16 cellular contexts compared by ENCODE assay signal in genomic region chr5:94615843-94616242, GRCh38. TPM values are rescaled to one million over a fixed set of nuclear protein-coding genes. Genes with fewer than 3 reads are reported as not detected.
DNase-seq lines count a peak whose midpoint lies in the region; ATAC-seq and TF ChIP-seq lines count a peak whose summit lies in the region.
"Had no signal": no experiment of that assay in that cellular context is flagged by ENCODE, and none has a peak within 500 bp of the region (broad histone marks: within the 10 kb centered on the region; RNA-seq: fewer than 3 reads in every experiment).

No MANE protein-coding gene starts in this region.

- CTCF ChIA-PET in mammary epithelial cell (lab: Charles Lee; ENCODE audit: low non-redundant PET) (no interaction called here), MCF 10A (lab: Yijun Ruan, JAX) (interaction anchor here (0.6 to 1.1 kb wide), 2 partner anchors 61 to 122 kb away, joined by 3 to 6 read pairs; no protein-coding TSS in a partner anchor)

- H3K4me2 ChIP-seq in mammary epithelial cell (ENCODE audit: insufficient read depth, low read depth, low read length) = peak overlapping the region; percentile 95

- no peak overlapping the region for H3K4me3 Mint-ChIP-seq in MCF 10A (ENCODE audit: unreplicated experiment)

- H3K36me3 Mint-ChIP-seq in MCF 10A (ENCODE audit: insufficient read depth, unreplicated experiment) = no peaks in the 10 kb centered on the region
- H3K36me3 Mint-ChIP-seq: CD4-positive, CD25-positive, alpha-beta regulatory T cell had no signal

- H3K79me2 ChIP-seq in mammary epithelial cell (ENCODE audit: insufficient read depth, low read length) = peaks cover 51% of the 10 kb centered on the region

- TF ChIP-seq CTCF in mammary epithelial cell (conservative IDR thresholded peaks at IDR 0.05 in 1 of 2, IDR thresholded peaks at IDR 0.05 in 1 of 2; ENCODE audit: extremely low read depth in 1 of 2, insufficient read depth in 1 of 2, low read depth in 1 of 2, low read length in 2 of 2) (no peak), MCF 10A (IDR thresholded peaks at IDR 0.05; ENCODE audit: unreplicated experiment) (no peak), dorsolateral prefrontal cortex (IDR thresholded peaks at IDR 0.05 in 54 of 56, conservative IDR thresholded peaks at IDR 0.05 in 2 of 56; ENCODE audit: low read depth in 1 of 56, partially characterized antibody in 56 of 56) (no peak), transverse colon (IDR thresholded peaks at IDR 0.05) (no peak)

- BruUV-seq in mammary epithelial cell (replicated peaks; lab: Mats Ljungman, UMichigan) = no TSS peak
- no TSS peak for BruUV-seq in MCF 10A (replicated peaks; lab: Mats Ljungman, UMichigan)

- no peak for TF ChIP-seq POLR2A in transverse colon (IDR thresholded peaks at IDR 0.05)

- 97% methylated on average over 3 of the region's 3 CpGs for WGBS in mammary epithelial cell (ENCODE audit: low coverage, missing lambda C conversion rate)
- 95 to 100% methylated on average over 1 to 3 of the region's 3 CpGs for WGBS in transverse colon (ENCODE audit: low coverage in 1 of 2), 2 donors

- POLR2A ChIA-PET in MCF 10A (lab: Yijun Ruan, JAX) = interaction anchor here (0.6 kb wide), 1 partner anchor 29 kb away, joined by 3 read pairs; no protein-coding TSS in a partner anchor

- ATAC-seq in GM21367 (IDR thresholded peaks at IDR 0.05; ENCODE audit: unreplicated experiment) (no peak), GM18861 (IDR thresholded peaks at IDR 0.05; ENCODE audit: unreplicated experiment) (no peak)
- ATAC-seq: HCT116 had no signal

- no peak overlapping the region for H3K4me3 ChIP-seq in mammary epithelial cell (replicated peaks in 1 of 3; ENCODE audit: insufficient read depth in 1 of 3, low read depth in 2 of 3, low read length in 3 of 3)
- H3K4me3 ChIP-seq in HUES48 (ENCODE audit: low read depth, low read length) = 0 out of 2 replicates have a peak overlapping the region, but pooled peaks have one; percentile 26
- H3K4me3 ChIP-seq in dorsolateral prefrontal cortex = peak overlapping the region in 37 of 59 donors; percentile 2 to 97 (median 86)
- H3K4me3 ChIP-seq in transverse colon = no peak overlapping the region
- H3K4me3 ChIP-seq: BLaER1 treated with 17β-estradiol and CSF1 and Interleukin-3, amounts not matched to agents 10 nM and 100 nM had no signal

- no peaks in the 10 kb centered on the region for H3K9me3 Mint-ChIP-seq in MCF 10A (ENCODE audit: unreplicated experiment)
- H3K9me3 Mint-ChIP-seq: CD4-positive, CD25-positive, alpha-beta regulatory T cell had no signal

- DNase-seq in mammary epithelial cell (no peak), MCF 10A (ENCODE audit: unreplicated experiment) (no peak), dorsolateral prefrontal cortex (no peak), AG08395 (ENCODE audit: low spot score) (no peak), transverse colon (no peak)
- DNase-seq: Calu3; CD4-positive, CD25-positive, alpha-beta regulatory T cell; DMS 273 treated with DMSO at 0.1 percent for 48 hours; IMR-90; KBM-7 had no signal

- H3K36me3 ChIP-seq in mammary epithelial cell (ENCODE audit: insufficient read depth, low read length) = no peaks in the 10 kb centered on the region
- H3K36me3 ChIP-seq in HUES48 (ENCODE audit: control insufficient read depth, insufficient read depth, low read length) = no peaks in the 10 kb centered on the region
- no peaks in the 10 kb centered on the region for H3K36me3 ChIP-seq in transverse colon
- H3K36me3 ChIP-seq: BLaER1 treated with 17β-estradiol and CSF1 and Interleukin-3, amounts not matched to agents 10 nM and 100 nM had no signal

- in situ Hi-C loops in mammary epithelial cell (cut with MboI; ENCODE audit: low sequenced_read_pairs in 2 of 2) = no loop called here
- in situ Hi-C loops in transverse colon (cut with MboI; ENCODE audit: low pct_ligation_motif_present in 1 of 4, low pct_unique_long_range_greater_than_20kb in 1 of 4, low sequenced_read_pairs in 3 of 4) = no loop called here

- no peak overlapping the region for H3K27ac Mint-ChIP-seq in MCF 10A (ENCODE audit: low read depth, unreplicated experiment)
- H3K27ac Mint-ChIP-seq: CD4-positive, CD25-positive, alpha-beta regulatory T cell had no signal

- H3K27me3 ChIP-seq in mammary epithelial cell (ENCODE audit: insufficient read depth, low read length) = no peaks in the 10 kb centered on the region
- H3K27me3 ChIP-seq in HUES48 (ENCODE audit: control insufficient read depth, insufficient read depth, low read length) = no peaks in the 10 kb centered on the region
- no peaks in the 10 kb centered on the region for H3K27me3 ChIP-seq in dorsolateral prefrontal cortex
- H3K27me3 ChIP-seq in transverse colon = no peaks in the 10 kb centered on the region
- H3K27me3 ChIP-seq: BLaER1 treated with 17β-estradiol and CSF1 and Interleukin-3, amounts not matched to agents 10 nM and 100 nM had no signal

- H2AFZ ChIP-seq in mammary epithelial cell (ENCODE audit: low read depth, low read length) = no peak overlapping the region

- dilution Hi-C loops in mammary epithelial cell (cut with HindIII; ENCODE audit: low sequenced_read_pairs) = no loop called here

- intact Hi-C loops in mammary epithelial cell (cut with micrococcal nuclease) (loop anchor here (5.0 to 10.0 kb wide), 5 partner anchors 76 to 1029 kb away; no protein-coding TSS in a partner anchor), MCF 10A (cut with micrococcal nuclease) (no loop called here), dorsolateral prefrontal cortex (cut with DNase I) (no loop called here), transverse colon (cut with DNase I; ENCODE audit: low total_unique reads) (no loop called here)

- H3K27me3 Mint-ChIP-seq in MCF 10A (ENCODE audit: insufficient read depth, unreplicated experiment) = no peaks in the 10 kb centered on the region
- H3K27me3 Mint-ChIP-seq: CD4-positive, CD25-positive, alpha-beta regulatory T cell had no signal

- no peaks in the 10 kb centered on the region for H4K20me1 ChIP-seq in mammary epithelial cell (ENCODE audit: insufficient read depth, low read length)

- H3K4me1 ChIP-seq in mammary epithelial cell (ENCODE audit: insufficient read depth, low read length) (peaks cover 13% of the 10 kb centered on the region), HUES48 (ENCODE audit: control insufficient read depth, insufficient read depth, low read length) (peaks cover 34% of the 10 kb centered on the region), transverse colon (peaks cover 0 to 21% (median 16%) of the 10 kb centered on the region in 4 donors)

- TF ChIP-seq EP300 in transverse colon (IDR thresholded peaks at IDR 0.05; ENCODE audit: low read depth) = no peak

- H3K9ac ChIP-seq in mammary epithelial cell (ENCODE audit: insufficient read depth, low read length) = no peak overlapping the region
- H3K9ac ChIP-seq in HUES48 (ENCODE audit: low read depth, low read length) = no peak overlapping the region
- H3K9ac ChIP-seq: BLaER1 treated with 17β-estradiol and CSF1 and Interleukin-3, amounts not matched to agents 10 nM and 100 nM had no signal

- H3K27ac ChIP-seq in mammary epithelial cell (ENCODE audit: insufficient read depth, low read depth, low read length) = no peak overlapping the region
- no peak overlapping the region for H3K27ac ChIP-seq in HUES48 (ENCODE audit: low read depth, low read length)
- peak overlapping the region in 3 of 59 donors; percentile 19 to 66 (median 57) for H3K27ac ChIP-seq in dorsolateral prefrontal cortex
- H3K27ac ChIP-seq in transverse colon = no peak overlapping the region
- H3K27ac ChIP-seq: 22Rv1; BLaER1 treated with 17β-estradiol and CSF1 and Interleukin-3, amounts not matched to agents 10 nM and 100 nM had no signal

- H3K4me1 Mint-ChIP-seq in MCF 10A (ENCODE audit: insufficient read depth, unreplicated experiment) = peaks cover 6% of the 10 kb centered on the region

- no peaks in the 10 kb centered on the region for H3K9me3 ChIP-seq in mammary epithelial cell (replicated peaks; ENCODE audit: insufficient read depth, low read length)
- H3K9me3 ChIP-seq in HUES48 (ENCODE audit: control insufficient read depth, insufficient read depth, low read length) = no peaks in the 10 kb centered on the region
- H3K9me3 ChIP-seq in transverse colon = no peaks in the 10 kb centered on the region
- H3K9me3 ChIP-seq: BLaER1 treated with 17β-estradiol and CSF1 and Interleukin-3, amounts not matched to agents 10 nM and 100 nM had no signal

RNA-seq across cellular contexts. Expression of gene KIAA0825, which starts 2.6 kb away (rescaled TPM):
- total RNA-seq in mammary epithelial cell (1 to 10 TPM in 1 of 2 donors, under 1 TPM in 1; 0.89 to 9.3 TPM), MCF 10A (2022) (2.1 and 2.5 TPM in 2 replicates), dorsolateral prefrontal cortex (10 to 100 TPM in 92 of 120 experiments, 1 to 10 TPM in 28; 5.8 to 16.2 (median 11.8) TPM), transverse colon (1 to 10 TPM; 1.2 to 5.3 (median 4.0) TPM)
- polyA plus RNA-seq in mammary epithelial cell = 0.36 TPM
- 2.0 TPM for polyA minus RNA-seq in mammary epithelial cell

RNA-seq across cellular contexts. Expression of gene SLF1, which starts 2.6 kb away (rescaled TPM):
- total RNA-seq in mammary epithelial cell (1 to 10 TPM; 4.2 to 8.9 TPM), MCF 10A (2022) (6.0 and 7.5 TPM in 2 replicates), dorsolateral prefrontal cortex (10 to 100 TPM; 10.8 to 36.5 (median 21.9) TPM), transverse colon (10 to 100 TPM in 3 of 4 donors, 1 to 10 TPM in 1; 3.2 to 13.5 (median 10.9) TPM)
- polyA plus RNA-seq in mammary epithelial cell = 3.4 TPM
- 7.6 TPM for polyA minus RNA-seq in mammary epithelial cell

Comparison
In these comparisons a context has a peak if more than half of its experiments do, and no peak if none do; other contexts are left out.
1. H3K4me3 ChIP-seq: peak in HUES48 (single experiment) and dorsolateral prefrontal cortex (37 of 59); none in mammary epithelial cell (0 of 3) and transverse colon (0 of 4).